In the genomic region with DNA sequence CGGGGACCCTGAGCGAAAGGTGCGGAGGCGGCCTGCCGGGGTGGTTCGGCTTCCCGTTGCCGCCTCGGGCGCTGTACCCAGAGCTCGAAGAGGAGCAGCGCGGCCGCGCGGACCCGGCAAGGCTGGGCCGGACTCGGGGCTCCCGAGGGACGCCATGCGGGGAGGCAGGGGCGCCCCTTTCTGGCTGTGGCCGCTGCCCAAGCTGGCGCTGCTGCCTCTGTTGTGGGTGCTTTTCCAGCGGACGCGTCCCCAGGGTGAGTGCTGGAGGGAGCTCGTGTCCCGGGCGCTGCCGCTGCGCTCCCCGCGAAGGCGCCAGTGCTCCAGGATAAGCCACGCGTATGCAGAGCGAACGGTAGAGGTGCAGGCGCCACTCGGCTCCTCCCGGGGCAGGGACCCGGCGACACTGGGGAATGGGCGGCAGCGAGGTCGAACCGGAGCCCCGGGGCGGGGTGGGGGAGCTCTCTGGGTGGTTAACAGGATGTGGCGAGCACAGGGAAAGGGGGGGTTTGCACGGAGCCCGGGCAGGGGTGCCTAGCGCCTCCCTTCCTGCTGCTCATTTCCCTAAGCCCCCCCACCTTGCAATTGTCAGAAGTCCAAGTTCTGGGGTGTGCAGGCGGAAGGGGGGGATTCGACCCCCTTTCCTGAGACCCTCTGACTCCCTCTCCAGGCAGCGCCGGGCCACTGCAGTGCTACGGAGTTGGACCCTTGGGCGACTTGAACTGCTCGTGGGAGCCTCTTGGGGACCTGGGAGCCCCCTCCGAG, we compare ENCODE assay signal across 1 cellular context.
TF ChIP-seq lines count a peak whose summit lies in the region.

Gene IL27RA, plus strand, starts transcription at position 44 of the 762 bp plus-strand sequence. Its CDS starts 111 bp downstream, at position 155.

TF ChIP-seq in K562, 482 proteins besides CTCF, POLR2A, EP300 and RAD21 (continued from another document and continues in another):
- TF ChIP-seq ZBTB11 (CRISPR knock-in tag; IDR thresholded peaks at IDR 0.05) (peak in 1 of 3 experiments; percentile 69; a peak in 2 of 6 replicates), NELFE (IDR thresholded peaks at IDR 0.05; ENCODE audit: insufficient read depth, insufficient read length) (no peak), ZNF184 (CRISPR knock-in tag; IDR thresholded peaks at IDR 0.05) (no peak), KDM1A (IDR thresholded peaks at IDR 0.05) (no peak), ZNF449 (CRISPR knock-in tag; IDR thresholded peaks at IDR 0.05) (no peak), HES1 (IDR thresholded peaks at IDR 0.05; ENCODE audit: low read depth) (no peak), HMGN3 (IDR thresholded peaks at IDR 0.05; ENCODE audit: borderline replicate concordance, extremely low read depth, insufficient read length, low read depth, low read length) (peak; percentile 21), ZNF551 (CRISPR knock-in tag; IDR thresholded peaks at IDR 0.05) (no peak), NFE2 (IDR thresholded peaks at IDR 0.05; ENCODE audit: low read depth) (no peak; the same call in 1 of the 2 replicates), KLF6 (CRISPR knock-in tag; IDR thresholded peaks at IDR 0.05; ENCODE audit: borderline replicate concordance) (no peak), ZNF197 (CRISPR knock-in tag; IDR thresholded peaks at IDR 0.05; ENCODE audit: low read depth) (no peak), TAF7 (tag; IDR thresholded peaks at IDR 0.05) (no peak), NUFIP1 (IDR thresholded peaks at IDR 0.05; ENCODE audit: partially characterized antibody) (no peak), MTF1 (CRISPR knock-in tag; IDR thresholded peaks at IDR 0.05; ENCODE audit: borderline replicate concordance) (no peak), ZNF133 (CRISPR knock-in tag; IDR thresholded peaks at IDR 0.05) (no peak), ZFP30 (CRISPR knock-in tag; IDR thresholded peaks at IDR 0.05; ENCODE audit: borderline replicate concordance) (no peak), HMG20A (CRISPR knock-in tag; conservative IDR thresholded peaks at IDR 0.05) (no peak), ZNF282 (CRISPR knock-in tag; IDR thresholded peaks at IDR 0.05) (no peak), SMARCE1 (IDR thresholded peaks at IDR 0.05) (no peak), LEF1 (IDR thresholded peaks at IDR 0.05) (no peak), ZC3H8 (IDR thresholded peaks at IDR 0.05) (no peak), SUPT5H (IDR thresholded peaks at IDR 0.05) (peak; percentile 78), ZNF395 (CRISPR knock-in tag; IDR thresholded peaks at IDR 0.05) (0 out of 2 replicates have a peak, but pooled peaks have one; percentile 26), NEUROD1 (IDR thresholded peaks at IDR 0.05; ENCODE audit: borderline replicate concordance, low read depth, low read length, partially characterized antibody) (no peak), CBFB (CRISPR knock-in tag; IDR thresholded peaks at IDR 0.05) (no peak), TEAD4 (IDR thresholded peaks at IDR 0.05; ENCODE audit: low read length) (no peak), TEAD4 (CRISPR knock-in tag; IDR thresholded peaks at IDR 0.05; ENCODE audit: borderline replicate concordance) (no peak), PHB (CRISPR knock-in tag; IDR thresholded peaks at IDR 0.05) (no peak), ZC3H4 (CRISPR knock-in tag; IDR thresholded peaks at IDR 0.05; ENCODE audit: borderline replicate concordance) (no peak; the same call in 1 of the 2 replicates), ETV5 (CRISPR knock-in tag; IDR thresholded peaks at IDR 0.05; ENCODE audit: low read depth) (0 out of 2 replicates have a peak, but pooled peaks have one; percentile 10), KLF13 (tag; IDR thresholded peaks at IDR 0.05; ENCODE audit: borderline replicate concordance, low read depth) (no peak), PHB2 (IDR thresholded peaks at IDR 0.05; ENCODE audit: low read depth) (no peak), AFF1 (IDR thresholded peaks at IDR 0.05; ENCODE audit: low read depth in 1 of 2, partially characterized antibody in 2 of 2) (no peak), TAF1 (IDR thresholded peaks at IDR 0.05; ENCODE audit: control insufficient read depth, extremely low read depth, insufficient read depth, low read length, severe bottlenecking) (peak; percentile 56), FOSL1 (tag; conservative IDR thresholded peaks at IDR 0.05) (no peak), ZNF695 (CRISPR knock-in tag; IDR thresholded peaks at IDR 0.05) (no peak), HNRNPLL (IDR thresholded peaks at IDR 0.05; ENCODE audit: low read depth, low read length, poor library complexity, severe bottlenecking) (peak; percentile 42), E2F1 (CRISPR knock-in tag; IDR thresholded peaks at IDR 0.05) (no peak), STAG1 (CRISPR knock-in tag; IDR thresholded peaks at IDR 0.05; ENCODE audit: borderline replicate concordance) (peak; percentile 31; the same call in 1 of the 2 replicates), ZNF165 (CRISPR knock-in tag; IDR thresholded peaks at IDR 0.05; ENCODE audit: borderline replicate concordance) (no peak), CBFA2T3 (IDR thresholded peaks at IDR 0.05) (no peak)
- TF ChIP-seq, protein P1, sequence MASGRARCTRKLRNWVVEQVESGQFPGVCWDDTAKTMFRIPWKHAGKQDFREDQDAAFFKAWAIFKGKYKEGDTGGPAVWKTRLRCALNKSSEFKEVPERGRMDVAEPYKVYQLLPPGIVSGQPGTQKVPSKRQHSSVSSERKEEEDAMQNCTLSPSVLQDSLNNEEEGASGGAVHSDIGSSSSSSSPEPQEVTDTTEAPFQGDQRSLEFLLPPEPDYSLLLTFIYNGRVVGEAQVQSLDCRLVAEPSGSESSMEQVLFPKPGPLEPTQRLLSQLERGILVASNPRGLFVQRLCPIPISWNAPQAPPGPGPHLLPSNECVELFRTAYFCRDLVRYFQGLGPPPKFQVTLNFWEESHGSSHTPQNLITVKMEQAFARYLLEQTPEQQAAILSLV (tag; IDR thresholded peaks at IDR 0.05), result no peak
- TF ChIP-seq, protein P2, sequence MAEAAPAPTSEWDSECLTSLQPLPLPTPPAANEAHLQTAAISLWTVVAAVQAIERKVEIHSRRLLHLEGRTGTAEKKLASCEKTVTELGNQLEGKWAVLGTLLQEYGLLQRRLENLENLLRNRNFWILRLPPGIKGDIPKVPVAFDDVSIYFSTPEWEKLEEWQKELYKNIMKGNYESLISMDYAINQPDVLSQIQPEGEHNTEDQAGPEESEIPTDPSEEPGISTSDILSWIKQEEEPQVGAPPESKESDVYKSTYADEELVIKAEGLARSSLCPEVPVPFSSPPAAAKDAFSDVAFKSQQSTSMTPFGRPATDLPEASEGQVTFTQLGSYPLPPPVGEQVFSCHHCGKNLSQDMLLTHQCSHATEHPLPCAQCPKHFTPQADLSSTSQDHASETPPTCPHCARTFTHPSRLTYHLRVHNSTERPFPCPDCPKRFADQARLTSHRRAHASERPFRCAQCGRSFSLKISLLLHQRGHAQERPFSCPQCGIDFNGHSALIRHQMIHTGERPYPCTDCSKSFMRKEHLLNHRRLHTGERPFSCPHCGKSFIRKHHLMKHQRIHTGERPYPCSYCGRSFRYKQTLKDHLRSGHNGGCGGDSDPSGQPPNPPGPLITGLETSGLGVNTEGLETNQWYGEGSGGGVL (CRISPR knock-in tag; IDR thresholded peaks at IDR 0.05), result no peak
- TF ChIP-seq, protein P3, sequence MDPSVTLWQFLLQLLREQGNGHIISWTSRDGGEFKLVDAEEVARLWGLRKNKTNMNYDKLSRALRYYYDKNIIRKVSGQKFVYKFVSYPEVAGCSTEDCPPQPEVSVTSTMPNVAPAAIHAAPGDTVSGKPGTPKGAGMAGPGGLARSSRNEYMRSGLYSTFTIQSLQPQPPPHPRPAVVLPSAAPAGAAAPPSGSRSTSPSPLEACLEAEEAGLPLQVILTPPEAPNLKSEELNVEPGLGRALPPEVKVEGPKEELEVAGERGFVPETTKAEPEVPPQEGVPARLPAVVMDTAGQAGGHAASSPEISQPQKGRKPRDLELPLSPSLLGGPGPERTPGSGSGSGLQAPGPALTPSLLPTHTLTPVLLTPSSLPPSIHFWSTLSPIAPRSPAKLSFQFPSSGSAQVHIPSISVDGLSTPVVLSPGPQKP (CRISPR knock-in tag; IDR thresholded peaks at IDR 0.05), result no peak
